8 cellular contexts compared by ENCODE assay signal in genomic region chr14:67680121-67680602, GRCh38. TPM values are rescaled to one million over a fixed set of nuclear protein-coding genes. Genes with fewer than 3 reads are reported as not detected.
A peak's percentile ranks its signal among the peaks of the same experiment; 100 is the strongest.
DNase-seq lines count a peak whose midpoint lies in the region; ATAC-seq and TF ChIP-seq lines count a peak whose summit lies in the region.

No MANE protein-coding gene starts in this region.

- WGBS in stomach, 5 donors: 78 to 91% (median 80%) methylated on average over 3 of the region's 3 CpGs

- TF ChIP-seq EP300 in stomach (IDR thresholded peaks at IDR 0.05): no peak

- no peaks in the 10 kb centered on the region for H3K9me3 ChIP-seq in stomach

- no peak for TF ChIP-seq POLR2A in stomach (IDR thresholded peaks at IDR 0.05)

- no peak overlapping the region for H3K27ac ChIP-seq in stomach

- peaks cover 0 to 11% (median 4%) of the 10 kb centered on the region in 4 donors for H3K4me1 ChIP-seq in stomach

- intact Hi-C loops in stomach (cut with DNase I; ENCODE audit: low total_unique reads) (no loop called here), sciatic nerve (cut with DNase I) (no loop called here)

- ATAC-seq in GM19438 (IDR thresholded peaks at IDR 0.05; ENCODE audit: low read depth, unreplicated experiment): peak; percentile 97
- ATAC-seq in HG03378 (IDR thresholded peaks at IDR 0.05; ENCODE audit: unreplicated experiment): peak; percentile 93
- no peak for ATAC-seq in sciatic nerve

- DNase-seq in COLO829 (ENCODE audit: low spot score): peak; percentile 78
- DNase-seq in astrocyte of the spinal cord (ENCODE audit: low read depth, low spot score): peak; percentile 72
- DNase-seq in globus pallidus (ENCODE audit: low spot score): no peak
- no peak for DNase-seq in NOMO-1 (lab: John Stamatoyannopoulos, UW; ENCODE audit: unreplicated experiment in 2 of 2)
- DNase-seq in stomach: no peak
- DNase-seq in sciatic nerve (ENCODE audit: low spot score): no peak

- in situ Hi-C loops in astrocyte of the spinal cord (cut with HindIII; ENCODE audit: low sequenced_read_pairs): no loop called here

- H3K4me3 ChIP-seq in astrocyte of the spinal cord (ENCODE audit: low read depth, low read length) (no peak overlapping the region), stomach (no peak overlapping the region)

- TF ChIP-seq CTCF in astrocyte of the spinal cord (IDR thresholded peaks at IDR 0.05; ENCODE audit: low read depth, low read length) (no peak), stomach (IDR thresholded peaks at IDR 0.05) (no peak)

- no peaks in the 10 kb centered on the region for H3K27me3 ChIP-seq in stomach

- peaks cover 16 to 78% (median 51%) of the 10 kb centered on the region in 4 donors for H3K36me3 ChIP-seq in stomach

RNA-seq across cellular contexts. Expression of gene VTI1B, which starts 5.7 kb away (rescaled TPM):
- total RNA-seq in stomach (10 to 100 TPM; 43.0 to 84.3 (median 58.9) TPM), sciatic nerve (111 TPM)
- 100 to 1,000 TPM in 1 of 3 donors, 10 to 100 TPM in 2; 82.7 to 114 (median 95.1) TPM for polyA plus RNA-seq in stomach

RNA-seq across cellular contexts. Expression of gene RDH11, which starts 15.4 kb away (rescaled TPM):
- 10 to 100 TPM; 10.5 to 71.6 (median 28.3) TPM for total RNA-seq in stomach
- 10 to 100 TPM in 2 of 3 donors, 1 to 10 TPM in 1; 6.9 to 26.4 (median 23.2) TPM for polyA plus RNA-seq in stomach
- total RNA-seq in sciatic nerve: 46.1 TPM

RNA-seq across cellular contexts. Expression of gene RDH12, which starts 21.5 kb away (rescaled TPM):
- 10 to 100 TPM in 1 of 5 donors, 1 to 10 TPM in 1, under 1 TPM in 1, not detected in 2; 0.45 to 15.4 (median 9.9) TPM for total RNA-seq in stomach
- 1 to 10 TPM in 2 of 3 donors, under 1 TPM in 1; 0.95 to 9.3 (median 1.4) TPM for polyA plus RNA-seq in stomach
- total RNA-seq in sciatic nerve: not detected

Comparison
In these comparisons a context has a peak if more than half of its experiments do, and no peak if none do; other contexts are left out.
1. DNase-seq: peak in COLO829 (single experiment) and astrocyte of the spinal cord (single experiment); none in globus pallidus (single experiment), NOMO-1 (0 of 2), stomach (single experiment) and sciatic nerve (single experiment).